Comparison of ENCODE assay signal across 1 cellular context in genomic region chr6:150123645-150124044, GRCh38.
TF ChIP-seq lines count a peak whose summit lies in the region.

No MANE protein-coding gene starts in this region.

TF ChIP-seq in K562, 482 proteins besides CTCF, POLR2A, EP300 and RAD21:
- TF ChIP-seq HMG20B (CRISPR knock-in tag; IDR thresholded peaks at IDR 0.05) (no peak), DNMT1 (IDR thresholded peaks at IDR 0.05) (no peak), DDX20 (tag; IDR thresholded peaks at IDR 0.05; ENCODE audit: low read depth) (no peak), GABPB1 (CRISPR knock-in tag; IDR thresholded peaks at IDR 0.05) (no peak), RBBP5 (IDR thresholded peaks at IDR 0.05; ENCODE audit: borderline replicate concordance, insufficient read depth, low read length, poor library complexity, severe bottlenecking) (no peak), RCOR1 (IDR thresholded peaks at IDR 0.05; ENCODE audit: borderline replicate concordance in 1 of 2, low read depth in 2 of 2, low read length in 2 of 2) (no peak), ZNF57 (CRISPR knock-in tag; IDR thresholded peaks at IDR 0.05) (no peak), TOE1 (IDR thresholded peaks at IDR 0.05; ENCODE audit: borderline replicate concordance) (no peak), TOE1 (CRISPR knock-in tag; IDR thresholded peaks at IDR 0.05; ENCODE audit: borderline replicate concordance, low read depth) (no peak), REST (CRISPR knock-in tag; IDR thresholded peaks at IDR 0.05; ENCODE audit: low read depth) (no peak), RBM39 (optimal IDR thresholded peaks at IDR 0.05; ENCODE audit: low read depth, low read length) (no peak), RBM22 (IDR thresholded peaks at IDR 0.05; ENCODE audit: low read depth, low read length, poor library complexity, severe bottlenecking) (no peak)
- TF ChIP-seq, protein P1, sequence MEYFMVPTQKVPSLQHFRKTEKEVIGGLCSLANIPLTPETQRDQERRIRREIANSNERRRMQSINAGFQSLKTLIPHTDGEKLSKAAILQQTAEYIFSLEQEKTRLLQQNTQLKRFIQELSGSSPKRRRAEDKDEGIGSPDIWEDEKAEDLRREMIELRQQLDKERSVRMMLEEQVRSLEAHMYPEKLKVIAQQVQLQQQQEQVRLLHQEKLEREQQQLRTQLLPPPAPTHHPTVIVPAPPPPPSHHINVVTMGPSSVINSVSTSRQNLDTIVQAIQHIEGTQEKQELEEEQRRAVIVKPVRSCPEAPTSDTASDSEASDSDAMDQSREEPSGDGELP (CRISPR knock-in tag; IDR thresholded peaks at IDR 0.05; ENCODE audit: borderline replicate concordance): no peak
